In genomic region chr1:206769331-206769731, GRCh38 we compare ENCODE assay signal across 8 cellular contexts. TPM values are rescaled to one million over a fixed set of nuclear protein-coding genes. Genes with fewer than 3 reads are reported as not detected.
DNase-seq lines count a peak whose midpoint lies in the region; ATAC-seq and TF ChIP-seq lines count a peak whose summit lies in the region.
"Had no signal": no experiment of that assay in that cellular context is flagged by ENCODE, and none has a peak within 500 bp of the region (broad histone marks: within the 10 kb centered on the region; RNA-seq: fewer than 3 reads in every experiment).

No MANE protein-coding gene starts in this region.

- peaks cover 42% of the 10 kb centered on the region for H3K27me3 Mint-ChIP-seq in MCF 10A (ENCODE audit: insufficient read depth, unreplicated experiment)

- no peaks in the 10 kb centered on the region for H3K9me3 Mint-ChIP-seq in MCF 10A (ENCODE audit: unreplicated experiment)

- BruUV-seq in MCF 10A (replicated peaks; lab: Mats Ljungman, UMichigan) = no TSS peak

- ATAC-seq in HG02970 (IDR thresholded peaks at IDR 0.05; ENCODE audit: low FRiP score, unreplicated experiment) = peak; percentile 51

- TF ChIP-seq CTCF in MCF 10A (IDR thresholded peaks at IDR 0.05; ENCODE audit: unreplicated experiment) = no peak

- no peaks in the 10 kb centered on the region for H3K4me1 Mint-ChIP-seq in MCF 10A (ENCODE audit: insufficient read depth, unreplicated experiment)

- H3K27ac Mint-ChIP-seq in MCF 10A (ENCODE audit: low read depth, unreplicated experiment) = no peak overlapping the region

- intact Hi-C loops in MCF 10A (cut with micrococcal nuclease) = no loop called here

- CTCF ChIA-PET in MCF 10A (lab: Yijun Ruan, JAX) = interaction anchor here (0.5 to 6.9 kb wide), 9 partner anchors 8 to 143 kb away, joined by 3 to 28 read pairs (median 5); no protein-coding TSS in a partner anchor

- H3K4me3 Mint-ChIP-seq in MCF 10A (ENCODE audit: unreplicated experiment) = no peak overlapping the region

- DNase-seq in GM19238 (ENCODE audit: insufficient read length, low spot score) (peak; percentile 53), NCI-H1105 treated with DMSO at 0.1 percent for 48 hours (lab: John Stamatoyannopoulos, UW) (no peak), MCF 10A (ENCODE audit: unreplicated experiment) (no peak), NCI-H1694 treated with DMSO at 0.1 percent for 48 hours (lab: John Stamatoyannopoulos, UW) (no peak)
- peak; percentile 31 for DNase-seq in activated CD8-positive, alpha-beta memory T cell treated with anti-CD3 and anti-CD28 coated beads, Interleukin-2, amount 50 U/mL, for 4 hours
- DNase-seq in stimulated activated CD8-positive, alpha-beta memory T cell treated with anti-CD3 and anti-CD28 coated beads, Interleukin-2, amount 100 ng/mL, for 48 hours (ENCODE audit: low read depth in 2 of 2) = peak; percentile 55 to 57

- POLR2A ChIA-PET in MCF 10A (lab: Yijun Ruan, JAX) = interaction anchor here (1.1 kb wide), 1 partner anchor 9 kb away, joined by 4 read pairs; no protein-coding TSS in a partner anchor

- H3K36me3 Mint-ChIP-seq in MCF 10A (ENCODE audit: insufficient read depth, unreplicated experiment) = no peaks in the 10 kb centered on the region

RNA-seq across cellular contexts. Expression of gene IL19, which starts 1.2 kb away (rescaled TPM):
- not detected in 2 replicates for total RNA-seq in MCF 10A (2022)
- total RNA-seq: SJSA1 had no signal

RNA-seq across cellular contexts. Expression of gene IL10, which starts 3.0 kb away (rescaled TPM):
- total RNA-seq in MCF 10A (2022) = not detected in 2 replicates
- total RNA-seq: SJSA1 had no signal

Comparison
In these comparisons a context has a peak if more than half of its experiments do, and no peak if none do; other contexts are left out.
1. DNase-seq: peak in GM19238 (single experiment), activated CD8-positive, alpha-beta memory T cell treated with anti-CD3 and anti-CD28 coated beads, Interleukin-2, amount 50 U/mL, for 4 hours (single experiment) and stimulated activated CD8-positive, alpha-beta memory T cell treated with anti-CD3 and anti-CD28 coated beads, Interleukin-2, amount 100 ng/mL, for 48 hours (2 of 2); none in NCI-H1105 treated with DMSO at 0.1 percent for 48 hours (single experiment), MCF 10A (single experiment) and NCI-H1694 treated with DMSO at 0.1 percent for 48 hours (single experiment).